8 cellular contexts compared by ENCODE assay signal in genomic region chr1:35717911-35718476, GRCh38. TPM values are rescaled to one million over a fixed set of nuclear protein-coding genes. Genes with fewer than 3 reads are reported as not detected.
DNase-seq lines count a peak whose midpoint lies in the region; ATAC-seq and TF ChIP-seq lines count a peak whose summit lies in the region.

No MANE protein-coding gene starts in this region.

- peaks cover 19% of the 10 kb centered on the region for H3K4me1 Mint-ChIP-seq in WTC11
- peaks cover 31% of the 10 kb centered on the region for H3K4me1 Mint-ChIP-seq in nephron

- H3K9me3 ChIP-seq in IMR-90 (ENCODE audit: control insufficient read depth, insufficient read depth, low read length): no peaks in the 10 kb centered on the region

- no peaks in the 10 kb centered on the region for H3K27me3 ChIP-seq in IMR-90 (ENCODE audit: control insufficient read depth, insufficient read depth, low read length)

- peaks cover 9% of the 10 kb centered on the region for H3K4me1 ChIP-seq in IMR-90 (ENCODE audit: control insufficient read depth, insufficient read depth, low read length)

- H3K18ac ChIP-seq in IMR-90 (ENCODE audit: low read depth, low read length): peak overlapping the region; percentile 19

- no peak overlapping the region; the same call in 2 of the 3 replicates for H2BK15ac ChIP-seq in IMR-90 (ENCODE audit: low read depth, low read length)

- H3K27ac ChIP-seq in IMR-90 (ENCODE audit: insufficient read depth, low read length): peak overlapping the region; percentile 69

- H2BK120ac ChIP-seq in IMR-90 (ENCODE audit: low read depth, low read length): peak overlapping the region; percentile 47; the same call in 1 of the 2 replicates

- POLR2A ChIA-PET in IMR-90 (lab: Charles Lee; ENCODE audit: unreplicated experiment): no interaction called here
- POLR2A ChIA-PET in WTC11 (lab: Charles Lee): interaction anchor here (0.6 to 1.5 kb wide), 5 partner anchors 11 to 161 kb away, joined by 3 to 7 read pairs (median 4); partner anchors contain the start of genes CLSPN, KIAA0319L and NCDN

- TF ChIP-seq RAD21 in IMR-90 (IDR thresholded peaks at IDR 0.05; ENCODE audit: low read length): no peak

- dilution Hi-C loops in IMR-90 (cut with HindIII; ENCODE audit: low sequenced_read_pairs, unreplicated experiment): no loop called here

- 0 out of 2 replicates have a peak, but pooled peaks cover 12% of the 10 kb centered on the region for H3K9me1 ChIP-seq in IMR-90 (ENCODE audit: insufficient read depth, low read length)

- H3K14ac ChIP-seq in IMR-90 (replicated peaks; ENCODE audit: low read depth, low read length): peak overlapping the region; percentile 93

- H3K23ac ChIP-seq in IMR-90 (ENCODE audit: low read depth, low read length): peak overlapping the region; percentile 96

- WGBS in IMR-90 (ENCODE audit: extremely low coverage in 2 of 2, insufficient read length in 1 of 2), 2 experiments: no CpG with 5 or more reads among the region's 10 CpGs

- H3K79me1 ChIP-seq in IMR-90 (ENCODE audit: low read depth in 1 of 2, low read length in 2 of 2): peaks cover 19 to 59% of the 10 kb centered on the region in 2 experiments

- H3K4me3 ChIP-seq in IMR-90 (ENCODE audit: insufficient read depth, low read depth, low read length): peak overlapping the region; percentile 82
- peak overlapping the region; percentile 87 for H3K4me3 ChIP-seq in fibroblast of pulmonary artery (replicated peaks; ENCODE audit: low read depth, low read length)

- H3K4me2 ChIP-seq in IMR-90 (ENCODE audit: low read depth, low read length): peak overlapping the region; percentile 92

- peak overlapping the region; percentile 89 for H3K9ac ChIP-seq in IMR-90 (ENCODE audit: low read depth, low read length)

- H2BK5ac ChIP-seq in IMR-90 (ENCODE audit: low read depth, low read length, poor library complexity, severe bottlenecking): peak overlapping the region; percentile 56

- peak overlapping the region; percentile 99 for H2AFZ ChIP-seq in IMR-90 (replicated peaks; ENCODE audit: low read length, poor library complexity)

- H3K4ac ChIP-seq in IMR-90 (ENCODE audit: low read depth, low read length): peak overlapping the region; percentile 83

- no TSS peak for BruUV-seq in IMR-90 (replicated peaks; lab: Mats Ljungman, UMichigan)

- H3K27me3 Mint-ChIP-seq in WTC11 (ENCODE audit: low read depth) (peaks cover 10% of the 10 kb centered on the region), nephron (ENCODE audit: low read depth) (no peaks in the 10 kb centered on the region)

- H3K27ac Mint-ChIP-seq in WTC11 (no peak overlapping the region), nephron (peak overlapping the region; percentile 37 to 81 (median 79))

- H4K20me1 ChIP-seq in IMR-90 (ENCODE audit: insufficient read depth, low read length): peaks cover 34% of the 10 kb centered on the region

- intact Hi-C loops in IMR-90 (cut with micrococcal nuclease): loop anchor here (5.0 kb wide), 1 partner anchor 76 kb away; the partner anchor contains the start of gene PSMB2

- peak overlapping the region; percentile 81 for H3K4me3 Mint-ChIP-seq in WTC11
- H3K4me3 Mint-ChIP-seq in nephron: peak overlapping the region; percentile 76 to 90 (median 89)

- H4K5ac ChIP-seq in IMR-90 (ENCODE audit: low read depth, low read length): peak overlapping the region; percentile 63

- H2BK20ac ChIP-seq in IMR-90 (ENCODE audit: low read depth, low read length): no peak overlapping the region

- peak overlapping the region; percentile 64; the same call in 1 of the 2 replicates for H2AK5ac ChIP-seq in IMR-90 (ENCODE audit: low read depth, low read length)

- peaks cover 3% of the 10 kb centered on the region; the same call in 1 of the 2 replicates for H3K36me3 Mint-ChIP-seq in WTC11
- peaks cover 5% of the 10 kb centered on the region for H3K36me3 Mint-ChIP-seq in nephron (ENCODE audit: low read depth)

- no peak for TF ChIP-seq POLR2A in IMR-90 (IDR thresholded peaks at IDR 0.05; ENCODE audit: low read depth, low read length)

- peak overlapping the region; percentile 90 for H3K56ac ChIP-seq in IMR-90 (ENCODE audit: extremely low read depth, insufficient read depth, low read length)

- peak overlapping the region; percentile 76 for H2AK9ac ChIP-seq in IMR-90 (replicated peaks; ENCODE audit: low read depth, low read length, poor library complexity)

- TF ChIP-seq CTCF in IMR-90 (conservative IDR thresholded peaks at IDR 0.05; ENCODE audit: low read depth, low read length) (no peak), WTC11 (IDR thresholded peaks at IDR 0.05) (no peak), fibroblast of pulmonary artery (IDR thresholded peaks at IDR 0.05; ENCODE audit: low read length, missing control alignments) (no peak), nephron (IDR thresholded peaks at IDR 0.05; ENCODE audit: unreplicated experiment in 3 of 3) (no peak)

- peak; percentile 26 for DNase-seq in DMS114 treated with DMSO at 0.1 percent for 48 hours (lab: John Stamatoyannopoulos, UW; ENCODE audit: unreplicated experiment)
- peak; percentile 63 for DNase-seq in IMR-90
- peak; percentile 43 for DNase-seq in WTC11 (ENCODE audit: low spot score)
- DNase-seq in fibroblast of pulmonary artery (ENCODE audit: low read depth): peak; percentile 71

- H4K91ac ChIP-seq in IMR-90 (ENCODE audit: insufficient read depth, low read depth, low read length): peak overlapping the region; percentile 69

- in situ Hi-C loops in IMR-90 (cut with MboI; ENCODE audit: low sequenced_read_pairs): loop anchor here (5.0 kb wide), 2 partner anchors 76 to 266 kb away; partner anchors contain the start of gene PSMB2

- peak overlapping the region; percentile 81 to 99 for H4K8ac ChIP-seq in IMR-90 (ENCODE audit: low read depth in 2 of 2, low read length in 2 of 2)

- ATAC-seq in IMR-90 (ENCODE audit: low read depth) (peak; percentile 56), WTC11 (peak; percentile 60), GM19351 (IDR thresholded peaks at IDR 0.05; ENCODE audit: unreplicated experiment) (no peak), GM19463 (IDR thresholded peaks at IDR 0.05; ENCODE audit: unreplicated experiment) (no peak), HG03280 (IDR thresholded peaks at IDR 0.05; ENCODE audit: unreplicated experiment) (no peak)

- CTCF ChIA-PET in IMR-90 (lab: Yijun Ruan, JAX) (interaction anchor here (0.7 kb wide), 1 partner anchor 10 kb away, joined by 3 read pairs; no protein-coding TSS in a partner anchor), WTC11 (lab: Charles Lee) (interaction anchor here (0.9 to 5.5 kb wide), 8 partner anchors 10 to 267 kb away, joined by 3 to 104 read pairs (median 5); partner anchors contain the start of gene TFAP2E)

- no peaks in the 10 kb centered on the region for H3K9me3 Mint-ChIP-seq in WTC11
- H3K9me3 Mint-ChIP-seq in nephron: no peaks in the 10 kb centered on the region

- H3K36me3 ChIP-seq in IMR-90 (ENCODE audit: control insufficient read depth, insufficient read depth, low read length): peaks cover 14% of the 10 kb centered on the region

TF ChIP-seq in IMR-90, 13 proteins besides CTCF, POLR2A, EP300 and RAD21:
- no peak for TF ChIP-seq FOS (IDR thresholded peaks at IDR 0.05; ENCODE audit: low read depth, low read length)
- peak; percentile 38; the same call in 1 of the 2 replicates for TF ChIP-seq MAZ (IDR thresholded peaks at IDR 0.05; ENCODE audit: borderline replicate concordance, low read depth, low read length)
- TF ChIP-seq RCOR1 (IDR thresholded peaks at IDR 0.05; ENCODE audit: insufficient replicate concordance, low read length): no peak
- no peak for TF ChIP-seq ELK1 (IDR thresholded peaks at IDR 0.05; ENCODE audit: borderline replicate concordance, low read depth, low read length)

TF ChIP-seq in WTC11, 78 proteins besides CTCF, POLR2A, EP300 and RAD21:
- no peak for TF ChIP-seq HMGXB4 (CRISPR knock-in tag; IDR thresholded peaks at IDR 0.05)
- peak; percentile 26; the same call in 1 of the 2 replicates for TF ChIP-seq ZNF423 (CRISPR knock-in tag; IDR thresholded peaks at IDR 0.05)
- no peak for TF ChIP-seq CREM (CRISPR knock-in tag; IDR thresholded peaks at IDR 0.05)

RNA-seq across cellular contexts. Expression of gene C1orf216, which starts 0.7 kb away (rescaled TPM):
- total RNA-seq in IMR-90 (2012; rRNA removed): 16.7 and 20.0 TPM in 2 replicates
- polyA plus RNA-seq in IMR-90 (2012; rRNA removed): 10.1 and 13.4 TPM in 2 replicates
- polyA plus RNA-seq in IMR-90 (2012; cell fraction: cytosol; rRNA removed): 7.8 and 9.5 TPM in 2 replicates
- 11.6 and 20.0 TPM in 2 replicates for polyA plus RNA-seq in IMR-90 (2012; cell fraction: nucleus; rRNA removed; ENCODE audit: low replicate concordance)
- 7.2 to 10.1 TPM (median 8.6 TPM) in 3 replicates for total RNA-seq in WTC11 (2021)

RNA-seq across cellular contexts. Expression of gene CLSPN, which starts 51.8 kb away (rescaled TPM):
- 14.3 and 14.4 TPM in 2 replicates for total RNA-seq in IMR-90 (2012; rRNA removed)
- polyA plus RNA-seq in IMR-90 (2012; rRNA removed): 4.9 and 6.2 TPM in 2 replicates
- 1.1 and 1.7 TPM in 2 replicates for polyA plus RNA-seq in IMR-90 (2012; cell fraction: cytosol; rRNA removed)
- polyA plus RNA-seq in IMR-90 (2012; cell fraction: nucleus; rRNA removed; ENCODE audit: low replicate concordance): 0.59 and 3.8 TPM in 2 replicates
- total RNA-seq in WTC11 (2021): 34.6 to 37.1 TPM (median 34.6 TPM) in 3 replicates

Comparison
In these comparisons a context has a peak if more than half of its experiments do, and no peak if none do; other contexts are left out.
1. ATAC-seq: peak in IMR-90 (single experiment) and WTC11 (single experiment); none in GM19351 (single experiment), GM19463 (single experiment) and HG03280 (single experiment).
2. Peak in every context shown above with its lines, with median percentiles within 50 percentile points of each other: DNase-seq.